In the genomic region with DNA sequence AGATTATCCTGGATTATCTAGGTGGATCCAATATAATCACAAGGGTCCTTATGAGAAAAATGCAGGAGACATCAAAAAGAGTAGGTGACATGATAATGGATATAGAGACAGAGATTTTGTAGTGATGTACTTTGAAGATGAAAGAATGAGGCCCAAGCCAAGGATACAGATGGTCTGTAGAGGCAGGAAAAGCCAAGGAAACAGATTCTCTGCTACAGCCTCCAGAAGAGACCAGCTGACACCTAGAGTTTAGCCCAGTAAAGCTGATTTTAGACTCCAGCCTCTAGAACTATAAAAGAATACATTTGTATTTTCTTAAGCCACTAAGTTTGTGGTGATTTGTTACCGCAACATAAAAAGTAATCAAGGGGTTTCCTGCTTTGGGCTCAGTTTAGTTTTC, we compare ENCODE assay signal across 15 cellular contexts.
A peak's percentile ranks its signal among the peaks of the same experiment; 100 is the strongest.
DNase-seq lines count a peak whose midpoint lies in the region; ATAC-seq, FAIRE-seq and TF ChIP-seq lines count a peak whose summit lies in the region.
"Had no signal": no experiment of that assay in that cellular context is flagged by ENCODE, and none has a peak within 500 bp of the region (broad histone marks: within the 10 kb centered on the region; RNA-seq: fewer than 3 reads in every experiment).

No MANE protein-coding gene starts in this region.

- in situ Hi-C loops in K562 (cut with MboI), result no loop called here

- no peak overlapping the region for H3K4me2 ChIP-seq in K562 (ENCODE audit: insufficient read depth, low read length)

- no peak for ATAC-seq in K562
- ATAC-seq in body of pancreas, result no peak
- ATAC-seq: CD8-positive, alpha-beta T cell had no signal

- no peak for TF ChIP-seq EP300 in K562 (IDR thresholded peaks at IDR 0.05; ENCODE audit: low read length)

- no peaks in the 10 kb centered on the region for H3K9me1 ChIP-seq in K562 (ENCODE audit: control insufficient read depth, insufficient read depth, low read length)

- no peaks in the 10 kb centered on the region for H3K27me3 ChIP-seq in K562 (ENCODE audit: control insufficient read depth in 2 of 2, insufficient read depth in 2 of 2, low read length in 2 of 2)
- H3K27me3 ChIP-seq in body of pancreas, result no peaks in the 10 kb centered on the region

- H2AFZ ChIP-seq in K562 (ENCODE audit: low read depth, low read length), result peak overlapping the region; percentile 84

- H3K4me3 ChIP-seq in K562, result no peak overlapping the region
- H3K4me3 ChIP-seq in body of pancreas, result no peak overlapping the region
- H3K4me3 ChIP-seq: HAP-1 had no signal

- no peaks in the 10 kb centered on the region for H3K79me2 ChIP-seq in K562 (ENCODE audit: control insufficient read depth, insufficient read depth, low read length)

- TF ChIP-seq CTCF in D721Med (IDR thresholded peaks at IDR 0.05; ENCODE audit: insufficient read depth, missing control alignments) (no peak), K562 (IDR thresholded peaks at IDR 0.05 in 2 of 3, conservative IDR thresholded peaks at IDR 0.05 in 1 of 3; ENCODE audit: insufficient read depth in 2 of 3, low read depth in 1 of 3, low read length in 3 of 3) (no peak), body of pancreas (IDR thresholded peaks at IDR 0.05) (no peak)

- H3K9me3 ChIP-seq in K562 (replicated peaks; ENCODE audit: control insufficient read depth, insufficient read depth, low read depth, low read length) (no peaks in the 10 kb centered on the region), body of pancreas (no peaks in the 10 kb centered on the region)
- H3K9me3 ChIP-seq: HAP-1 had no signal

- TF ChIP-seq POLR2A in K562 (conservative IDR thresholded peaks at IDR 0.05) (no peak), body of pancreas (IDR thresholded peaks at IDR 0.05) (no peak)

- FAIRE-seq in D721Med (lab: Jason Lieb, UNC) (peak; percentile 66), K562 (lab: Jason Lieb, UNC) (peak; percentile 72)
- FAIRE-seq: A204.1, GM12892, H1 had no signal

- H3K9ac ChIP-seq in K562 (ENCODE audit: insufficient read depth in 1 of 2, low read depth in 2 of 2, low read length in 2 of 2), result no peak overlapping the region

- 100% methylated on average over 1 of the region's 1 CpG for WGBS in K562 (ENCODE audit: insufficient coverage, low coverage, missing lambda C conversion rate)
- WGBS in body of pancreas, 2 donors, result 88 to 91% methylated on average over 1 of the region's 1 CpG

- intact Hi-C loops in K562 (cut with micrococcal nuclease), result no loop called here
- intact Hi-C loops in body of pancreas (cut with DNase I), result no loop called here

- no peak overlapping the region for H3K27ac ChIP-seq in K562 (ENCODE audit: extremely low read depth, low read depth, low read length)
- H3K27ac ChIP-seq in body of pancreas, result no peak overlapping the region

- no peak for TF ChIP-seq RAD21 in K562 (CRISPR knock-in tag; conservative IDR thresholded peaks at IDR 0.05 in 1 of 2, IDR thresholded peaks at IDR 0.05 in 1 of 2)

- CTCF ChIA-PET in K562 (lab: Yijun Ruan, JAX; ENCODE audit: low intra/inter-chr PET ratio), result interaction anchor here (0.6 kb wide), 1 partner anchor 569 kb away, joined by 3 read pairs; no protein-coding TSS in a partner anchor

- H3K36me3 ChIP-seq in K562 (ENCODE audit: control insufficient read depth, insufficient read depth, low read length) (no peaks in the 10 kb centered on the region), body of pancreas (replicated peaks in 1 of 2; ENCODE audit: insufficient read depth in 1 of 2, low read depth in 2 of 2) (no peaks in the 10 kb centered on the region)
- H3K36me3 ChIP-seq: HAP-1 had no signal

- no TSS peak for BruUV-seq in K562 (replicated peaks; lab: Mats Ljungman, UMichigan)

- peaks cover 0 to 25% of the 10 kb centered on the region in 2 experiments; a peak in 3 of 5 replicates for H3K4me1 ChIP-seq in K562 (replicated peaks in 1 of 2; ENCODE audit: control insufficient read depth in 2 of 2, insufficient read depth in 2 of 2, low read length in 2 of 2)
- peaks cover 12% of the 10 kb centered on the region for H3K4me1 ChIP-seq in body of pancreas
- H3K4me1 ChIP-seq: HAP-1 had no signal

- DNase-seq in D721Med (ENCODE audit: insufficient read length, low spot score), result no peak
- DNase-seq in NCI-H524 treated with DMSO at 0.1 percent for 48 hours (lab: John Stamatoyannopoulos, UW), result peak; percentile 35
- no peak for DNase-seq in K562 (ENCODE audit: extremely low read depth in 1 of 4, low spot score in 3 of 4)
- no peak for DNase-seq in NCI-H2196 treated with DMSO at 0.1 percent for 48 hours (lab: John Stamatoyannopoulos, UW; ENCODE audit: unreplicated experiment)
- no peak for DNase-seq in activated CD4-positive, alpha-beta T cell treated with anti-CD3 and anti-CD28 coated beads for 1 hour
- DNase-seq in NCI-H2171 (lab: John Stamatoyannopoulos, UW), result no peak
- DNase-seq in body of pancreas, result no peak
- DNase-seq: AML-193; Calu3; CD8-positive, alpha-beta T cell; GDM1 had no signal

- POLR2A ChIA-PET in K562 (lab: Yijun Ruan, JAX), result interaction anchor here (1.3 kb wide), 1 partner anchor 26 kb away, joined by 5 read pairs; no protein-coding TSS in a partner anchor

- H4K20me1 ChIP-seq in K562 (replicated peaks; ENCODE audit: control insufficient read depth, insufficient read depth, low read length), result no peaks in the 10 kb centered on the region

TF ChIP-seq in K562, 482 proteins besides CTCF, POLR2A, EP300 and RAD21 (continues in another document):
- no peak for TF ChIP-seq PHTF2 (CRISPR knock-in tag; IDR thresholded peaks at IDR 0.05)
- TF ChIP-seq, protein P1, sequence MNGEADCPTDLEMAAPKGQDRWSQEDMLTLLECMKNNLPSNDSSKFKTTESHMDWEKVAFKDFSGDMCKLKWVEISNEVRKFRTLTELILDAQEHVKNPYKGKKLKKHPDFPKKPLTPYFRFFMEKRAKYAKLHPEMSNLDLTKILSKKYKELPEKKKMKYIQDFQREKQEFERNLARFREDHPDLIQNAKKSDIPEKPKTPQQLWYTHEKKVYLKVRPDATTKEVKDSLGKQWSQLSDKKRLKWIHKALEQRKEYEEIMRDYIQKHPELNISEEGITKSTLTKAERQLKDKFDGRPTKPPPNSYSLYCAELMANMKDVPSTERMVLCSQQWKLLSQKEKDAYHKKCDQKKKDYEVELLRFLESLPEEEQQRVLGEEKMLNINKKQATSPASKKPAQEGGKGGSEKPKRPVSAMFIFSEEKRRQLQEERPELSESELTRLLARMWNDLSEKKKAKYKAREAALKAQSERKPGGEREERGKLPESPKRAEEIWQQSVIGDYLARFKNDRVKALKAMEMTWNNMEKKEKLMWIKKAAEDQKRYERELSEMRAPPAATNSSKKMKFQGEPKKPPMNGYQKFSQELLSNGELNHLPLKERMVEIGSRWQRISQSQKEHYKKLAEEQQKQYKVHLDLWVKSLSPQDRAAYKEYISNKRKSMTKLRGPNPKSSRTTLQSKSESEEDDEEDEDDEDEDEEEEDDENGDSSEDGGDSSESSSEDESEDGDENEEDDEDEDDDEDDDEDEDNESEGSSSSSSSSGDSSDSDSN (IDR thresholded peaks at IDR 0.05; ENCODE audit: borderline replicate concordance in 1 of 2, low read depth in 2 of 2, low read length in 2 of 2), result no peak
- no peak for TF ChIP-seq NUFIP1 (IDR thresholded peaks at IDR 0.05; ENCODE audit: partially characterized antibody)
- TF ChIP-seq KAT2B (IDR thresholded peaks at IDR 0.05; ENCODE audit: low read depth, low read length), result no peak
- TF ChIP-seq, protein P2, sequence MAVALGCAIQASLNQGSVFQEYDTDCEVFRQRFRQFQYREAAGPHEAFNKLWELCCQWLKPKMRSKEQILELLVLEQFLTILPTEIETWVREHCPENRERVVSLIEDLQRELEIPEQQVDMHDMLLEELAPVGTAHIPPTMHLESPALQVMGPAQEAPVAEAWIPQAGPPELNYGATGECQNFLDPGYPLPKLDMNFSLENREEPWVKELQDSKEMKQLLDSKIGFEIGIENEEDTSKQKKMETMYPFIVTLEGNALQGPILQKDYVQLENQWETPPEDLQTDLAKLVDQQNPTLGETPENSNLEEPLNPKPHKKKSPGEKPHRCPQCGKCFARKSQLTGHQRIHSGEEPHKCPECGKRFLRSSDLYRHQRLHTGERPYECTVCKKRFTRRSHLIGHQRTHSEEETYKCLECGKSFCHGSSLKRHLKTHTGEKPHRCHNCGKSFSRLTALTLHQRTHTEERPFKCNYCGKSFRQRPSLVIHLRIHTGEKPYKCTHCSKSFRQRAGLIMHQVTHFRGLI (CRISPR knock-in tag; IDR thresholded peaks at IDR 0.05), result no peak
- no peak for TF ChIP-seq SMAD3 (CRISPR knock-in tag; conservative IDR thresholded peaks at IDR 0.05)
